Comparison of ENCODE assay signal across 13 cellular contexts in genomic region chr18:79406708-79407107, GRCh38. TPM values are rescaled to one million over a fixed set of nuclear protein-coding genes. Genes with fewer than 3 reads are reported as not detected.
DNase-seq lines count a peak whose midpoint lies in the region; ATAC-seq and TF ChIP-seq lines count a peak whose summit lies in the region.
"Had no signal": no experiment of that assay in that cellular context is flagged by ENCODE, and none has a peak within 500 bp of the region (broad histone marks: within the 10 kb centered on the region; RNA-seq: fewer than 3 reads in every experiment).

No MANE protein-coding gene starts in this region.

- H3K27me3 Mint-ChIP-seq in T-helper 1 cell treated with Interleukin-12 subunit alpha and Interleukin-12 subunit beta and Interleukin-4 antibody, amounts not matched to agents 30 μg/mL and 1 μg/mL, for 36 hours (ENCODE audit: low read depth): no peaks in the 10 kb centered on the region
- H3K27me3 Mint-ChIP-seq in activated T-helper 1 cell treated with anti-CD3 and anti-CD28 coated beads, Interleukin-12 subunit alpha, Interleukin-12 subunit beta, Interleukin-2, Interleukin-4 antibody, amounts not matched to agents 30 ng/mL and 10 ng/mL and 1 ng/mL, durations not matched to agents 14 hours and 24 hours and 36 hours (ENCODE audit: insufficient read depth): no peaks in the 10 kb centered on the region
- H3K27me3 Mint-ChIP-seq in immature natural killer cell (ENCODE audit: low read depth in 3 of 3): peaks cover 2 to 12% (median 2%) of the 10 kb centered on the region in 3 donors

- no peak for TF ChIP-seq POLR2A in stomach (IDR thresholded peaks at IDR 0.05)

- H3K4me1 ChIP-seq in stomach: peaks cover 9 to 38% (median 27%) of the 10 kb centered on the region in 4 donors
- H3K4me1 ChIP-seq: Caco-2 had no signal

- DNase-seq in T-helper 1 cell (no peak), immature natural killer cell (no peak), stomach (no peak), amygdala (lab: John Stamatoyannopoulos, UW) (no peak), NCI-H1048 (lab: John Stamatoyannopoulos, UW) (no peak)
- DNase-seq in activated T-helper 1 cell treated with anti-CD3 and anti-CD28 coated beads, Interleukin-12 subunit alpha, Interleukin-12 subunit beta, Interleukin-2, Interleukin-4 antibody, amounts not matched to agents 30 ng/mL and 10 ng/mL and 1 ng/mL, durations not matched to agents 14 hours and 24 hours and 36 hours (ENCODE audit: low spot score): no peak
- DNase-seq: activated CD4-positive, alpha-beta T cell treated with anti-CD3 and anti-CD28 coated beads for 4 hours; Caco-2; NCI-H1092; NCI-H345 had no signal

- peak overlapping the region in 3 of 5 donors; percentile 66 to 77 (median 71) for H3K27ac ChIP-seq in stomach
- H3K27ac ChIP-seq: 22Rv1 had no signal

- no peak for TF ChIP-seq EP300 in stomach (IDR thresholded peaks at IDR 0.05)

- no peaks in the 10 kb centered on the region for H3K9me3 ChIP-seq in stomach
- H3K9me3 ChIP-seq: Caco-2 had no signal

- no peaks in the 10 kb centered on the region for H3K27me3 ChIP-seq in stomach

- intact Hi-C loops in activated T-helper 1 cell treated with anti-CD3 and anti-CD28 coated beads, Interleukin-12 subunit alpha, Interleukin-12 subunit beta, Interleukin-2, Interleukin-4 antibody, amounts not matched to agents 30 ng/mL and 10 ng/mL and 1 ng/mL, durations not matched to agents 14 hours and 24 hours and 36 hours (cut with micrococcal nuclease): loop anchor here (1.0 to 5.0 kb wide), 2 partner anchors 11 to 581 kb away; partner anchors contain the start of genes NFATC1 and TXNL4A
- intact Hi-C loops in stomach (cut with DNase I; ENCODE audit: low total_unique reads): no loop called here

- H3K36me3 Mint-ChIP-seq in T-helper 1 cell treated with Interleukin-12 subunit alpha and Interleukin-12 subunit beta and Interleukin-4 antibody, amounts not matched to agents 30 μg/mL and 1 μg/mL, for 36 hours (ENCODE audit: low read depth): peaks cover 21% of the 10 kb centered on the region
- H3K36me3 Mint-ChIP-seq in activated T-helper 1 cell treated with anti-CD3 and anti-CD28 coated beads, Interleukin-12 subunit alpha, Interleukin-12 subunit beta, Interleukin-2, Interleukin-4 antibody, amounts not matched to agents 30 ng/mL and 10 ng/mL and 1 ng/mL, durations not matched to agents 14 hours and 24 hours and 36 hours (ENCODE audit: low read depth): peaks cover 26% of the 10 kb centered on the region
- H3K36me3 Mint-ChIP-seq in immature natural killer cell: peaks cover 0 to 3% (median 3%) of the 10 kb centered on the region in 3 donors

- H3K36me3 ChIP-seq in stomach: peaks cover 10 to 17% (median 16%) of the 10 kb centered on the region in 4 donors

- peaks cover 37% of the 10 kb centered on the region for H3K4me1 Mint-ChIP-seq in T-helper 1 cell treated with Interleukin-12 subunit alpha and Interleukin-12 subunit beta and Interleukin-4 antibody, amounts not matched to agents 30 μg/mL and 1 μg/mL, for 36 hours (ENCODE audit: low read depth)
- peaks cover 52% of the 10 kb centered on the region for H3K4me1 Mint-ChIP-seq in activated T-helper 1 cell treated with anti-CD3 and anti-CD28 coated beads, Interleukin-12 subunit alpha, Interleukin-12 subunit beta, Interleukin-2, Interleukin-4 antibody, amounts not matched to agents 30 ng/mL and 10 ng/mL and 1 ng/mL, durations not matched to agents 14 hours and 24 hours and 36 hours (ENCODE audit: low read depth)
- peaks cover 41 to 44% of the 10 kb centered on the region in 2 donors for H3K4me1 Mint-ChIP-seq in immature natural killer cell

- no peaks in the 10 kb centered on the region for H3K9me3 Mint-ChIP-seq in T-helper 1 cell treated with Interleukin-12 subunit alpha and Interleukin-12 subunit beta and Interleukin-4 antibody, amounts not matched to agents 30 μg/mL and 1 μg/mL, for 36 hours
- H3K9me3 Mint-ChIP-seq in activated T-helper 1 cell treated with anti-CD3 and anti-CD28 coated beads, Interleukin-12 subunit alpha, Interleukin-12 subunit beta, Interleukin-2, Interleukin-4 antibody, amounts not matched to agents 30 ng/mL and 10 ng/mL and 1 ng/mL, durations not matched to agents 14 hours and 24 hours and 36 hours: no peaks in the 10 kb centered on the region
- H3K9me3 Mint-ChIP-seq in immature natural killer cell: peaks cover 0 to 1% (median 0%) of the 10 kb centered on the region in 6 donors

- WGBS in stomach, 5 donors: 95 to 98% (median 96%) methylated on average over 20 to 30 of the region's 30 CpGs

- no peak for TF ChIP-seq CTCF in stomach (IDR thresholded peaks at IDR 0.05)

- H3K4me3 ChIP-seq in stomach: no peak overlapping the region

- no peak for ATAC-seq in GM19324 (IDR thresholded peaks at IDR 0.05; ENCODE audit: low FRiP score, unreplicated experiment)

- peak overlapping the region; percentile 94 for H3K27ac Mint-ChIP-seq in T-helper 1 cell treated with Interleukin-12 subunit alpha and Interleukin-12 subunit beta and Interleukin-4 antibody, amounts not matched to agents 30 μg/mL and 1 μg/mL, for 36 hours
- peak overlapping the region; percentile 63 for H3K27ac Mint-ChIP-seq in activated T-helper 1 cell treated with anti-CD3 and anti-CD28 coated beads, Interleukin-12 subunit alpha, Interleukin-12 subunit beta, Interleukin-2, Interleukin-4 antibody, amounts not matched to agents 30 ng/mL and 10 ng/mL and 1 ng/mL, durations not matched to agents 14 hours and 24 hours and 36 hours
- H3K27ac Mint-ChIP-seq in immature natural killer cell: peak overlapping the region in 5 of 6 donors; percentile 92 to 98 (median 96)

- peak overlapping the region; percentile 81 for H3K4me3 Mint-ChIP-seq in T-helper 1 cell treated with Interleukin-12 subunit alpha and Interleukin-12 subunit beta and Interleukin-4 antibody, amounts not matched to agents 30 μg/mL and 1 μg/mL, for 36 hours
- H3K4me3 Mint-ChIP-seq in activated T-helper 1 cell treated with anti-CD3 and anti-CD28 coated beads, Interleukin-12 subunit alpha, Interleukin-12 subunit beta, Interleukin-2, Interleukin-4 antibody, amounts not matched to agents 30 ng/mL and 10 ng/mL and 1 ng/mL, durations not matched to agents 14 hours and 24 hours and 36 hours: peak overlapping the region; percentile 84
- peak overlapping the region in 1 of 5 donors; percentile 85 for H3K4me3 Mint-ChIP-seq in immature natural killer cell

RNA-seq across cellular contexts. Expression of gene NFATC1, which starts 11.0 kb away (rescaled TPM):
- 102 and 103 TPM in 2 replicates for total RNA-seq in activated T-helper 1 cell treated with anti-CD3 and anti-CD28 coated beads, Interleukin-12 subunit alpha, Interleukin-12 subunit beta, Interleukin-2, Interleukin-4 antibody, amounts not matched to agents 30 ng/mL and 10 ng/mL and 1 ng/mL, durations not matched to agents 14 hours and 24 hours and 36 hours
- polyA plus RNA-seq in immature natural killer cell (10 to 100 TPM in 1 of 3 donors, 1 to 10 TPM in 2; 3.1 to 17.6 (median 8.9) TPM), stomach (1 to 10 TPM; 2.6 to 8.2 (median 2.6) TPM)
- 10 to 100 TPM in 1 of 5 donors, 1 to 10 TPM in 4; 5.4 to 14.0 (median 6.6) TPM for total RNA-seq in stomach
